In the genomic region with DNA sequence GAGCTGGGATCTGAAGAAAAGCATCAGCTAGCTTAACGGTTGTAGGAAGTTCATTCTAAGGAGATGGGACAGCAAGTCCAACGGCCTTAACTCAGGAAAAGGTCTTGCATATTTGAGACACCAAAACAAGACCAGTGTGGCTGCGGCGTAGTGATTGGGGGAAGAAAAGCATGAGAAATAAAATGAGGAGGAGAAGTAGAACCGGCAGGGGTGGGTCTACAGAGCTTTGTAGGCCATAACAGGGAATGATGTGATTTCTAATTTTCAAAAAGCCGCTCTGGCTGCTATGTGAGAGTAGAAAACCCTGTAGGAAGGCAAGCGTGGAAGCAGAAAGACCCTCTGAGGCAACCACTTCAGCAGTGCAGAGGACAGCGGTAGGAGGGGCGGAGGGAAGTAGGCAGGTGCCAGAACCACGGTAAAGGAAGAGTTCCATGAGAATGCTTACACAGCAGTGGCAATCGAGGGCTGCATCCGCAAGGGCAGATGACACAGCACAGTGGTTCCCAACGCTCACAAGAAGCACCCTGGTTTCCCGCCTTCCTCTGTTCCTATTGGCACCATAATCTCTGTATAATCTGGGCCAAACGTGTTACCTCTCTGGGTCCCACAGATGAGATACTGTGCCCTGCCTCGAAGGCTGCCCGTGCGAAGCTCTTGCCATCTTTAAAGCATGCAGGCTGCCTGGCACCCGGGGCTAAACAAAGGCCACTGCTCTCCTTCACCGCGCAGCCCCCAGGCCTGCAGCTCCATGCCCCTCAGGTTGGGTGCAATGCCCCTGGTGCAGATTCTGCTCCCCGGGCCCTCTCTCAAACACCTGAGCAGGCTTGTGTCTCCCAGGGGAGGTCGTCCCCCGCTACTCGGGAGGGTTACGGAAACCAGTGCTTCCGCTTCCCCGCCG, we compare ENCODE assay signal across 8 cellular contexts. TPM values are rescaled to one million over a fixed set of nuclear protein-coding genes. Genes with fewer than 3 reads are reported as not detected.
A peak's percentile ranks its signal among the peaks of the same experiment; 100 is the strongest.
DNase-seq lines count a peak whose midpoint lies in the region; ATAC-seq and TF ChIP-seq lines count a peak whose summit lies in the region.

No MANE protein-coding gene starts in this region.

- intact Hi-C loops in activated T-helper 1 cell treated with anti-CD3 and anti-CD28 coated beads, Interleukin-12 subunit alpha, Interleukin-12 subunit beta, Interleukin-2, Interleukin-4 antibody, amounts not matched to agents 30 ng/mL and 10 ng/mL and 1 ng/mL, durations not matched to agents 14 hours and 24 hours and 36 hours (cut with micrococcal nuclease) = loop anchor here (2.0 to 5.0 kb wide), 6 partner anchors 18 to 550 kb away; a partner anchor contains a TSS

- POLR2A ChIA-PET in CD8-positive, alpha-beta memory T cell (lab: Charles Lee) = interaction anchor here (0.6 to 2.3 kb wide), 15 partner anchors 11 to 319 kb away, joined by 3 to 32 read pairs (median 8); a partner anchor contains a TSS

- peaks cover 27 to 61% (median 51%) of the 10 kb centered on the region in 3 donors for H3K4me1 Mint-ChIP-seq in CD8-positive, alpha-beta memory T cell
- peaks cover 26% of the 10 kb centered on the region for H3K4me1 Mint-ChIP-seq in activated T-helper 1 cell treated with anti-CD3 and anti-CD28 coated beads, Interleukin-12 subunit alpha, Interleukin-12 subunit beta, Interleukin-2, Interleukin-4 antibody, amounts not matched to agents 30 ng/mL and 10 ng/mL and 1 ng/mL, durations not matched to agents 14 hours and 24 hours and 36 hours (ENCODE audit: low read depth)
- H3K4me1 Mint-ChIP-seq in glutamatergic neuron (ENCODE audit: low read depth, unreplicated experiment) = peaks cover 17% of the 10 kb centered on the region

- peak overlapping the region; percentile 8 to 92 (median 87) for H3K27ac Mint-ChIP-seq in CD8-positive, alpha-beta memory T cell
- peak overlapping the region; percentile 88 for H3K27ac Mint-ChIP-seq in activated T-helper 1 cell treated with anti-CD3 and anti-CD28 coated beads, Interleukin-12 subunit alpha, Interleukin-12 subunit beta, Interleukin-2, Interleukin-4 antibody, amounts not matched to agents 30 ng/mL and 10 ng/mL and 1 ng/mL, durations not matched to agents 14 hours and 24 hours and 36 hours
- peak overlapping the region; percentile 89 for H3K27ac Mint-ChIP-seq in glutamatergic neuron (ENCODE audit: unreplicated experiment)

- peak overlapping the region; percentile 58 for H3K27ac ChIP-seq in CD8-positive, alpha-beta memory T cell (ENCODE audit: low read depth, low read length)

- H3K9me3 ChIP-seq in CD8-positive, alpha-beta memory T cell (ENCODE audit: low read length) = no peaks in the 10 kb centered on the region

- peak overlapping the region; percentile 92 for H3K4me3 ChIP-seq in CD8-positive, alpha-beta memory T cell (ENCODE audit: low read length)

- CTCF ChIA-PET in CD8-positive, alpha-beta memory T cell (lab: Charles Lee) = interaction anchor here (0.6 to 14.3 kb wide), 68 partner anchors 8 to 677 kb away, joined by 3 to 358 read pairs (median 5); a partner anchor contains a TSS

- peak; percentile 32 for ATAC-seq in GM21447 (IDR thresholded peaks at IDR 0.05; ENCODE audit: unreplicated experiment)

- H3K36me3 Mint-ChIP-seq in CD8-positive, alpha-beta memory T cell = peaks cover 0 to 56% (median 13%) of the 10 kb centered on the region in 3 donors
- H3K36me3 Mint-ChIP-seq in activated T-helper 1 cell treated with anti-CD3 and anti-CD28 coated beads, Interleukin-12 subunit alpha, Interleukin-12 subunit beta, Interleukin-2, Interleukin-4 antibody, amounts not matched to agents 30 ng/mL and 10 ng/mL and 1 ng/mL, durations not matched to agents 14 hours and 24 hours and 36 hours (ENCODE audit: low read depth) = peaks cover 21% of the 10 kb centered on the region
- no peaks in the 10 kb centered on the region for H3K36me3 Mint-ChIP-seq in glutamatergic neuron (ENCODE audit: unreplicated experiment)

- peak overlapping the region; percentile 79 to 94 (median 92) for H3K4me3 Mint-ChIP-seq in CD8-positive, alpha-beta memory T cell
- H3K4me3 Mint-ChIP-seq in activated T-helper 1 cell treated with anti-CD3 and anti-CD28 coated beads, Interleukin-12 subunit alpha, Interleukin-12 subunit beta, Interleukin-2, Interleukin-4 antibody, amounts not matched to agents 30 ng/mL and 10 ng/mL and 1 ng/mL, durations not matched to agents 14 hours and 24 hours and 36 hours = peak overlapping the region; percentile 85
- H3K4me3 Mint-ChIP-seq in glutamatergic neuron (ENCODE audit: unreplicated experiment) = peak overlapping the region; percentile 97

- no peak for TF ChIP-seq CTCF in glutamatergic neuron (IDR thresholded peaks at IDR 0.05; ENCODE audit: partially characterized antibody, unreplicated experiment)

- H3K27me3 Mint-ChIP-seq in CD8-positive, alpha-beta memory T cell = no peaks in the 10 kb centered on the region
- no peaks in the 10 kb centered on the region for H3K27me3 Mint-ChIP-seq in activated T-helper 1 cell treated with anti-CD3 and anti-CD28 coated beads, Interleukin-12 subunit alpha, Interleukin-12 subunit beta, Interleukin-2, Interleukin-4 antibody, amounts not matched to agents 30 ng/mL and 10 ng/mL and 1 ng/mL, durations not matched to agents 14 hours and 24 hours and 36 hours (ENCODE audit: insufficient read depth)
- H3K27me3 Mint-ChIP-seq in glutamatergic neuron (ENCODE audit: unreplicated experiment) = peaks cover 5% of the 10 kb centered on the region

- H3K9me3 Mint-ChIP-seq in CD8-positive, alpha-beta memory T cell = no peaks in the 10 kb centered on the region
- no peaks in the 10 kb centered on the region for H3K9me3 Mint-ChIP-seq in activated T-helper 1 cell treated with anti-CD3 and anti-CD28 coated beads, Interleukin-12 subunit alpha, Interleukin-12 subunit beta, Interleukin-2, Interleukin-4 antibody, amounts not matched to agents 30 ng/mL and 10 ng/mL and 1 ng/mL, durations not matched to agents 14 hours and 24 hours and 36 hours
- H3K9me3 Mint-ChIP-seq in glutamatergic neuron (ENCODE audit: unreplicated experiment) = peaks cover 2% of the 10 kb centered on the region

- H3K36me3 ChIP-seq in CD8-positive, alpha-beta memory T cell (ENCODE audit: insufficient read depth, low read length) = peaks cover 9% of the 10 kb centered on the region

- no peaks in the 10 kb centered on the region for H3K27me3 ChIP-seq in CD8-positive, alpha-beta memory T cell (ENCODE audit: insufficient read depth, low read length, poor library complexity, severe bottlenecking)

- peaks cover 32% of the 10 kb centered on the region for H3K4me1 ChIP-seq in CD8-positive, alpha-beta memory T cell (ENCODE audit: insufficient read depth, low read length)

- peak in 2 of 5 donors; percentile 18 to 38 for DNase-seq in CD8-positive, alpha-beta memory T cell
- DNase-seq in NCI-H146 treated with DMSO at 0.1 percent for 48 hours (lab: John Stamatoyannopoulos, UW; ENCODE audit: unreplicated experiment) = peak; percentile 55
- no peak for DNase-seq in activated T-helper 1 cell treated with anti-CD3 and anti-CD28 coated beads, Interleukin-12 subunit alpha, Interleukin-12 subunit beta, Interleukin-2, Interleukin-4 antibody, amounts not matched to agents 30 ng/mL and 10 ng/mL and 1 ng/mL, durations not matched to agents 14 hours and 24 hours and 36 hours (ENCODE audit: low spot score)
- no peak for DNase-seq in glutamatergic neuron
- peak; percentile 34 for DNase-seq in pons (ENCODE audit: low spot score)
- DNase-seq in middle frontal gyrus (ENCODE audit: extremely low spot score, low spot score) = no peak
- no peak for DNase-seq in SKM-1 (lab: John Stamatoyannopoulos, UW; ENCODE audit: unreplicated experiment)

RNA-seq across cellular contexts. Expression of a gene that starts 0.8 kb away (rescaled TPM):
- 10 to 100 TPM; 30.9 to 32.2 TPM for total RNA-seq in CD8-positive, alpha-beta memory T cell
- polyA plus RNA-seq in CD8-positive, alpha-beta memory T cell = 29.6 TPM
- total RNA-seq in activated T-helper 1 cell treated with anti-CD3 and anti-CD28 coated beads, Interleukin-12 subunit alpha, Interleukin-12 subunit beta, Interleukin-2, Interleukin-4 antibody, amounts not matched to agents 30 ng/mL and 10 ng/mL and 1 ng/mL, durations not matched to agents 14 hours and 24 hours and 36 hours = 40.8 and 41.1 TPM in 2 replicates
- total RNA-seq in glutamatergic neuron (ENCODE audit: unreplicated experiment) = 25.7 TPM

RNA-seq across cellular contexts. Expression of a gene that starts 12.9 kb away (rescaled TPM):
- total RNA-seq in CD8-positive, alpha-beta memory T cell = 10 to 100 TPM; 16.6 to 18.7 TPM
- polyA plus RNA-seq in CD8-positive, alpha-beta memory T cell = 7.1 TPM
- 18.7 and 20.6 TPM in 2 replicates for total RNA-seq in activated T-helper 1 cell treated with anti-CD3 and anti-CD28 coated beads, Interleukin-12 subunit alpha, Interleukin-12 subunit beta, Interleukin-2, Interleukin-4 antibody, amounts not matched to agents 30 ng/mL and 10 ng/mL and 1 ng/mL, durations not matched to agents 14 hours and 24 hours and 36 hours
- 119 TPM for total RNA-seq in glutamatergic neuron (ENCODE audit: unreplicated experiment)

RNA-seq across cellular contexts. Expression of a gene that starts 13.2 kb away (rescaled TPM):
- total RNA-seq in CD8-positive, alpha-beta memory T cell = 1 to 10 TPM; 3.8 to 3.9 TPM
- 0.47 TPM for polyA plus RNA-seq in CD8-positive, alpha-beta memory T cell
- total RNA-seq in activated T-helper 1 cell treated with anti-CD3 and anti-CD28 coated beads, Interleukin-12 subunit alpha, Interleukin-12 subunit beta, Interleukin-2, Interleukin-4 antibody, amounts not matched to agents 30 ng/mL and 10 ng/mL and 1 ng/mL, durations not matched to agents 14 hours and 24 hours and 36 hours = 8.2 and 8.8 TPM in 2 replicates
- total RNA-seq in glutamatergic neuron (ENCODE audit: unreplicated experiment) = 5.7 TPM

RNA-seq across cellular contexts. Expression of a gene that starts 41.0 kb away (rescaled TPM):
- total RNA-seq in CD8-positive, alpha-beta memory T cell = 10 to 100 TPM; 32.6 to 36.6 TPM
- 13.0 TPM for polyA plus RNA-seq in CD8-positive, alpha-beta memory T cell
- total RNA-seq in activated T-helper 1 cell treated with anti-CD3 and anti-CD28 coated beads, Interleukin-12 subunit alpha, Interleukin-12 subunit beta, Interleukin-2, Interleukin-4 antibody, amounts not matched to agents 30 ng/mL and 10 ng/mL and 1 ng/mL, durations not matched to agents 14 hours and 24 hours and 36 hours = 26.1 and 31.4 TPM in 2 replicates
- 22.3 TPM for total RNA-seq in glutamatergic neuron (ENCODE audit: unreplicated experiment)

Comparison
In these comparisons a context has a peak if more than half of its experiments do, and no peak if none do; other contexts are left out.
1. DNase-seq: peak in NCI-H146 treated with DMSO at 0.1 percent for 48 hours (single experiment) and pons (single experiment); none in activated T-helper 1 cell treated with anti-CD3 and anti-CD28 coated beads, Interleukin-12 subunit alpha, Interleukin-12 subunit beta, Interleukin-2, Interleukin-4 antibody, amounts not matched to agents 30 ng/mL and 10 ng/mL and 1 ng/mL, durations not matched to agents 14 hours and 24 hours and 36 hours (single experiment), glutamatergic neuron (single experiment), middle frontal gyrus (single experiment) and SKM-1 (single experiment).
2. Peak in every context shown above with its lines, with median percentiles within 50 percentile points of each other: H3K27ac Mint-ChIP-seq and H3K4me3 Mint-ChIP-seq.